In genomic region chr2:74571058-74571457, GRCh38 we compare ENCODE assay signal across 12 cellular contexts. TPM values are rescaled to one million over a fixed set of nuclear protein-coding genes. Genes with fewer than 3 reads are reported as not detected.
A peak's percentile ranks its signal among the peaks of the same experiment; 100 is the strongest.
DNase-seq lines count a peak whose midpoint lies in the region; ATAC-seq and TF ChIP-seq lines count a peak whose summit lies in the region.
"Had no signal": no experiment of that assay in that cellular context is flagged by ENCODE, and none has a peak within 500 bp of the region (broad histone marks: within the 10 kb centered on the region; RNA-seq: fewer than 3 reads in every experiment).

No MANE protein-coding gene starts in this region.

- H3K9ac ChIP-seq in PC-3 (ENCODE audit: low read length): no peak overlapping the region

- POLR2A ChIA-PET in PC-3 (lab: Charles Lee; ENCODE audit: unreplicated experiment): no interaction called here

- no peak for TF ChIP-seq POLR2A in testis (IDR thresholded peaks at IDR 0.05)

- CTCF ChIA-PET in PC-3 (lab: Charles Lee): no interaction called here

- TF ChIP-seq CTCF in testis (IDR thresholded peaks at IDR 0.05) (no peak), PC-3 (conservative IDR thresholded peaks at IDR 0.05; ENCODE audit: low read depth, low read length) (no peak)

- DNase-seq in stimulated activated CD4-positive, alpha-beta T cell treated with anti-CD3 and anti-CD28 coated beads, Interleukin-4, amount 100 ng/mL, for 24 hours: peak; percentile 14
- DNase-seq in stimulated activated CD4-positive, alpha-beta T cell treated with anti-CD3 and anti-CD28 coated beads, Interleukin-12 subunit alpha, Interleukin-12 subunit beta, amount 100 ng/mL, for 4 hours: no peak
- DNase-seq in testis: no peak
- DNase-seq in PC-3: no peak
- no peak for DNase-seq in DMS 273 treated with DMSO at 0.1 percent for 48 hours (lab: John Stamatoyannopoulos, UW)
- DNase-seq in superior temporal gyrus (ENCODE audit: extremely low spot score): no peak
- DNase-seq: activated effector memory CD4-positive, alpha-beta T cell treated with anti-CD3 and anti-CD28 coated beads, Interleukin-2, amount 50 U/mL, for 16 hours; CD8-positive, alpha-beta memory T cell; effector memory CD8-positive, alpha-beta T cell; NCI-H1105 had no signal

- no TSS peak for BruUV-seq in PC-3 (replicated peaks; lab: Mats Ljungman, UMichigan)

- H3K27me3 ChIP-seq in testis (no peaks in the 10 kb centered on the region), PC-3 (ENCODE audit: low read length) (no peaks in the 10 kb centered on the region)

- no peaks in the 10 kb centered on the region for H3K9me2 ChIP-seq in PC-3 (replicated peaks; ENCODE audit: low read length)

- peak; percentile 59 for ATAC-seq in GM21825 (IDR thresholded peaks at IDR 0.05; ENCODE audit: unreplicated experiment)
- peak; percentile 62 for ATAC-seq in HG03521 (IDR thresholded peaks at IDR 0.05; ENCODE audit: unreplicated experiment)
- ATAC-seq in PC-3: no peak
- ATAC-seq: effector memory CD8-positive, alpha-beta T cell had no signal

- no peak overlapping the region for H3K27ac ChIP-seq in testis
- no peak overlapping the region for H3K27ac ChIP-seq in PC-3 (ENCODE audit: low read length)

- no peaks in the 10 kb centered on the region for H4K20me1 ChIP-seq in PC-3 (ENCODE audit: low read length)

- 84 to 96% methylated on average over 1 of the region's 1 CpG for WGBS in testis, 2 donors

- H2AFZ ChIP-seq in PC-3 (ENCODE audit: low read length): no peak overlapping the region

- H3K36me3 ChIP-seq in testis (ENCODE audit: low read depth, missing control alignments) (no peaks in the 10 kb centered on the region), PC-3 (ENCODE audit: low read depth, low read length) (no peaks in the 10 kb centered on the region)

- H3K9me3 ChIP-seq in testis (no peaks in the 10 kb centered on the region), PC-3 (ENCODE audit: low read length) (no peaks in the 10 kb centered on the region)

- H3K4me1 ChIP-seq in testis (no peaks in the 10 kb centered on the region), PC-3 (ENCODE audit: insufficient read depth, low read length) (peaks cover 32% of the 10 kb centered on the region)

- H3K79me2 ChIP-seq in PC-3 (ENCODE audit: low read length): no peaks in the 10 kb centered on the region

- peaks cover 4% of the 10 kb centered on the region for H3F3A ChIP-seq in PC-3 (ENCODE audit: low read length, unreplicated experiment)

- no peak overlapping the region for H3K4me3 ChIP-seq in testis
- H3K4me3 ChIP-seq in PC-3 (ENCODE audit: low read length): no peak overlapping the region

- no peak overlapping the region for H3K4me2 ChIP-seq in PC-3 (ENCODE audit: low read length)

- intact Hi-C loops in testis (cut with DNase I; ENCODE audit: low total_unique reads) (no loop called here), PC-3 (cut with micrococcal nuclease) (no loop called here)

RNA-seq across cellular contexts. Expression of gene DOK1, which starts 16.5 kb away (rescaled TPM):
- total RNA-seq in testis: 10 to 100 TPM; 11.2 to 19.3 TPM
- 9.3 TPM for polyA plus RNA-seq in testis (ENCODE audit: insufficient read depth, low read depth, low replicate concordance)
- total RNA-seq in PC-3 (2014; rRNA removed): 4.7 and 6.0 TPM in 2 replicates

RNA-seq across cellular contexts. Expression of gene LOXL3, which starts 17.3 kb away (rescaled TPM):
- total RNA-seq in testis (10 to 100 TPM; 13.1 to 15.2 TPM), PC-3 (2014; rRNA removed) (5.8 and 12.4 TPM in 2 replicates)
- 10.5 TPM for polyA plus RNA-seq in testis (ENCODE audit: insufficient read depth, low read depth, low replicate concordance)

RNA-seq across cellular contexts. Expression of gene HTRA2, which starts 41.3 kb away (rescaled TPM):
- total RNA-seq in testis (10 to 100 TPM; 36.5 to 46.8 TPM), PC-3 (2014; rRNA removed) (71.8 and 77.5 TPM in 2 replicates)
- polyA plus RNA-seq in testis (ENCODE audit: insufficient read depth, low read depth, low replicate concordance): 45.8 TPM

RNA-seq across cellular contexts. Expression of gene AUP1, which starts 41.6 kb away (rescaled TPM):
- total RNA-seq in testis (100 to 1,000 TPM; 141 to 169 TPM), PC-3 (2014; rRNA removed) (218 and 233 TPM in 2 replicates)
- polyA plus RNA-seq in testis (ENCODE audit: insufficient read depth, low read depth, low replicate concordance): 107 TPM

RNA-seq across cellular contexts. Expression of gene DQX1, which starts 45.0 kb away (rescaled TPM):
- total RNA-seq in testis: under 1 TPM in 1 of 2 donors, not detected in 1; 0.43 TPM
- polyA plus RNA-seq in testis (ENCODE audit: insufficient read depth, low read depth, low replicate concordance): 0.86 TPM
- total RNA-seq in PC-3 (2014; rRNA removed): 0.07 and 0.63 TPM in 2 replicates
- polyA plus RNA-seq: CD8-positive, alpha-beta memory T cell had no signal
